Comparison of ENCODE assay signal across 9 cellular contexts in genomic region chr7:101012931-101013330, GRCh38. TPM values are rescaled to one million over a fixed set of nuclear protein-coding genes. Genes with fewer than 3 reads are reported as not detected.
"Had no signal": no experiment of that assay in that cellular context is flagged by ENCODE, and none has a peak within 500 bp of the region (broad histone marks: within the 10 kb centered on the region; RNA-seq: fewer than 3 reads in every experiment).

No MANE protein-coding gene starts in this region.

- H3K4me3 ChIP-seq: GM23338 had no signal

- H2AFZ ChIP-seq: GM23338 had no signal

- DNase-seq: HCEC 1CT, HFFc6 had no signal

- FAIRE-seq: H1, H54, HepG2 had no signal

- H3K27ac ChIP-seq: HL-60 had no signal

- H3K4me2 ChIP-seq: GM23338 had no signal

- ATAC-seq: GM23338, HepG2 had no signal

RNA-seq across cellular contexts. Expression of gene MUC17, which starts 7.0 kb away (rescaled TPM):
- total RNA-seq: H1, HepG2, HFFc6, HT1080 had no signal
- polyA plus RNA-seq: GM23338, HepG2, IgD-negative memory B cell had no signal

RNA-seq across cellular contexts. Expression of gene MUC12, which starts 43.6 kb away (rescaled TPM):
- total RNA-seq: HepG2, HT1080 had no signal
- polyA plus RNA-seq: HepG2, IgD-negative memory B cell had no signal
